13 cellular contexts compared by ENCODE assay signal in genomic region chr4:124804584-124804983, GRCh38.
DNase-seq lines count a peak whose midpoint lies in the region; ATAC-seq and TF ChIP-seq lines count a peak whose summit lies in the region.
"Had no signal": no experiment of that assay in that cellular context is flagged by ENCODE, and none has a peak within 500 bp of the region (broad histone marks: within the 10 kb centered on the region; RNA-seq: fewer than 3 reads in every experiment).

No MANE protein-coding gene starts in this region.

- H2BK15ac ChIP-seq in mesenchymal stem cell (ENCODE audit: low read depth, poor library complexity, severe bottlenecking) = no peak overlapping the region

- H4K8ac ChIP-seq in mesenchymal stem cell (ENCODE audit: low read length) = no peak overlapping the region

- H3K9ac ChIP-seq in mesenchymal stem cell (ENCODE audit: low read length) (no peak overlapping the region), colonic mucosa (ENCODE audit: low read depth in 2 of 2, low read length in 2 of 2) (no peak overlapping the region)

- H3K27me3 ChIP-seq in mesenchymal stem cell (ENCODE audit: control insufficient read depth in 1 of 2, insufficient read depth in 1 of 2, low read length in 2 of 2) (no peaks in the 10 kb centered on the region), colonic mucosa (no peaks in the 10 kb centered on the region)

- no peak overlapping the region for H2AK5ac ChIP-seq in mesenchymal stem cell (ENCODE audit: low read length, severe bottlenecking)

- H2BK5ac ChIP-seq in mesenchymal stem cell (ENCODE audit: low read depth, low read length, poor library complexity, severe bottlenecking) = no peak overlapping the region

- H3K4me1 ChIP-seq in mesenchymal stem cell (ENCODE audit: control insufficient read depth, insufficient read depth, low read depth, low read length) (no peaks in the 10 kb centered on the region), colonic mucosa (no peaks in the 10 kb centered on the region)

- no peak overlapping the region for H3K14ac ChIP-seq in mesenchymal stem cell (ENCODE audit: low read length in 2 of 2)

- H3K9me3 ChIP-seq in mesenchymal stem cell (ENCODE audit: control insufficient read depth, low read length) (no peaks in the 10 kb centered on the region), colonic mucosa (no peaks in the 10 kb centered on the region)

- H3K4me2 ChIP-seq in mesenchymal stem cell (ENCODE audit: low read length, poor library complexity, severe bottlenecking) = no peak overlapping the region

- no peak overlapping the region for H3K4me3 ChIP-seq in mesenchymal stem cell (ENCODE audit: insufficient read depth in 1 of 2, low read depth in 1 of 2, low read length in 2 of 2)
- no peak overlapping the region for H3K4me3 ChIP-seq in colonic mucosa

- peak; percentile 83 for ATAC-seq in GM19023 (IDR thresholded peaks at IDR 0.05; ENCODE audit: unreplicated experiment)
- ATAC-seq in HG02623 (IDR thresholded peaks at IDR 0.05; ENCODE audit: unreplicated experiment) = peak; percentile 72
- peak; percentile 83 for ATAC-seq in HG03558 (IDR thresholded peaks at IDR 0.05; ENCODE audit: extremely low read depth, unreplicated experiment)
- ATAC-seq: natural killer cell; stimulated activated memory B cell treated with anti-CD40 and anti-IgM and Interleukin-4, amounts not matched to agents 10 μg/mL and 1 μg/mL and 100 μg/mL, for 72 hours had no signal

- no peak overlapping the region for H2BK120ac ChIP-seq in mesenchymal stem cell (ENCODE audit: low read depth, low read length)

- H3K27ac ChIP-seq in mesenchymal stem cell (ENCODE audit: low read length, poor library complexity, severe bottlenecking) = no peak overlapping the region
- no peak overlapping the region for H3K27ac ChIP-seq in colonic mucosa

- no peak overlapping the region for H4K91ac ChIP-seq in mesenchymal stem cell (ENCODE audit: low read length)

- H3K23ac ChIP-seq in mesenchymal stem cell (ENCODE audit: low read length in 2 of 2) = no peak overlapping the region

- no peak overlapping the region for H3K4ac ChIP-seq in mesenchymal stem cell (ENCODE audit: low read depth in 1 of 2, low read length in 2 of 2)

- H3K79me1 ChIP-seq in mesenchymal stem cell (replicated peaks; ENCODE audit: low read length, poor library complexity, severe bottlenecking) = no peaks in the 10 kb centered on the region

- intact Hi-C loops in colonic mucosa (cut with DNase I) = no loop called here

- H3K18ac ChIP-seq in mesenchymal stem cell (ENCODE audit: low read depth in 1 of 2, low read length in 2 of 2) = no peak overlapping the region

- H2AFZ ChIP-seq in mesenchymal stem cell (ENCODE audit: low read depth, low read length) = no peak overlapping the region

- DNase-seq in mesenchymal stem cell = peak; percentile 16
- DNase-seq in ecto neural progenitor cell (ENCODE audit: low spot score) = no peak
- no peak for DNase-seq in medulla oblongata (ENCODE audit: extremely low spot score)
- no peak for DNase-seq in middle frontal gyrus (ENCODE audit: extremely low spot score, low spot score)
- DNase-seq in colonic mucosa = no peak
- DNase-seq: activated naive CD4-positive, alpha-beta T cell treated with anti-CD3 and anti-CD28 coated beads, Interleukin-2, amount 50 U/mL, for 16 hours; natural killer cell; NCI-H2081; RPMI8226 had no signal

- TF ChIP-seq CTCF in colonic mucosa (IDR thresholded peaks at IDR 0.05) = no peak

- no peaks in the 10 kb centered on the region for H3K36me3 ChIP-seq in mesenchymal stem cell (ENCODE audit: control insufficient read depth in 1 of 2, insufficient read depth in 2 of 2, low read depth in 1 of 2, low read length in 2 of 2)
- no peaks in the 10 kb centered on the region for H3K36me3 ChIP-seq in colonic mucosa

- no peak overlapping the region for H2BK12ac ChIP-seq in mesenchymal stem cell (ENCODE audit: low read length in 2 of 2)
